8 cellular contexts compared by ENCODE assay signal in the genomic region with DNA sequence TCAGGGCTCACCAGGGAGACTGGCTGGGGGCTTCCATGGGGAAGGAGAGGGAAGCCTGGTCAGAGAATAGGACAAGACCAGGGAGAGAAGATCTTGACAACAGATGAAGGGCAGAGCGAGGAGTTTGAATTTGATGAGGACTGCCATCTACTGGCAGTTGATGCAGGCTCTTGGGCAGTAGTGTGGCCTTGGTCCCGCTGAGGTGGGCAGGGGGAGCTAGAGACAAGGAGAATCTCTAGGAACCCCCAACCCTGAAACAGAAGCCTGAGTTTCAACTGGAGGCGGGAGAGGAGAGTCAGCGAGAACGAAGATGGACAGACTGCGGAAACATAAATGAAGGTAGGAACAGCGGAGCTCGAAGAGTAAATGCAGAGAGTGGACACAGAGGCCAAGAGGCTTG.
DNase-seq lines count a peak whose midpoint lies in the region; ATAC-seq and TF ChIP-seq lines count a peak whose summit lies in the region.

No MANE protein-coding gene starts in this region.

- H3K36me3 Mint-ChIP-seq in CD8-positive, alpha-beta T cell, result no peaks in the 10 kb centered on the region

- H3K36me3 ChIP-seq in adrenal gland (replicated peaks in 1 of 2), result no peaks in the 10 kb centered on the region
- no peaks in the 10 kb centered on the region for H3K36me3 ChIP-seq in spleen
- H3K36me3 ChIP-seq in CD8-positive, alpha-beta T cell (ENCODE audit: insufficient read depth, low read length), result no peaks in the 10 kb centered on the region

- H3K9me3 Mint-ChIP-seq in CD8-positive, alpha-beta T cell, result no peaks in the 10 kb centered on the region

- no peak for ATAC-seq in HG03139 (IDR thresholded peaks at IDR 0.05; ENCODE audit: unreplicated experiment)
- no peak for ATAC-seq in HG02840 (IDR thresholded peaks at IDR 0.05; ENCODE audit: low FRiP score, unreplicated experiment)
- no peak for ATAC-seq in CD8-positive, alpha-beta T cell

- intact Hi-C loops in adrenal gland (cut with DNase I), result loop anchor here in 1 of 2 donors (5.0 kb wide), 1 partner anchor 85 kb away; no protein-coding TSS in a partner anchor
- intact Hi-C loops in spleen (cut with DNase I; ENCODE audit: low total_unique reads), result no loop called here
- intact Hi-C loops in CD8-positive, alpha-beta T cell (cut with DNase I, micrococcal nuclease), result loop anchor here in 1 of 2 experiments (5.0 kb wide), 1 partner anchor 255 kb away; no protein-coding TSS in a partner anchor

- H3K4me1 Mint-ChIP-seq in CD8-positive, alpha-beta T cell (ENCODE audit: low read depth), result no peaks in the 10 kb centered on the region

- H3K27me3 ChIP-seq in adrenal gland (no peaks in the 10 kb centered on the region), spleen (replicated peaks in 1 of 7) (no peaks in the 10 kb centered on the region)
- no peaks in the 10 kb centered on the region for H3K27me3 ChIP-seq in CD8-positive, alpha-beta T cell (ENCODE audit: insufficient read depth, low read length)

- WGBS in adrenal gland, 4 donors, result 66 to 69% (median 67%) methylated on average over 8 of the region's 8 CpGs
- 46 to 59% (median 57%) methylated on average over 8 of the region's 8 CpGs for WGBS in spleen, 5 donors

- no peak overlapping the region for H3K27ac ChIP-seq in adrenal gland
- peak overlapping the region in 3 of 8 donors; percentile 11 to 55 (median 37) for H3K27ac ChIP-seq in spleen
- H3K27ac ChIP-seq in CD8-positive, alpha-beta T cell (ENCODE audit: low read depth, low read length), result no peak overlapping the region

- H3K27ac Mint-ChIP-seq in CD8-positive, alpha-beta T cell, result no peak overlapping the region

- CTCF ChIA-PET in CD8-positive, alpha-beta T cell (lab: Charles Lee), result interaction anchor here (0.6 kb wide), 1 partner anchor 172 kb away, joined by 3 read pairs; no protein-coding TSS in a partner anchor

- H3K4me3 Mint-ChIP-seq in CD8-positive, alpha-beta T cell, result no peak overlapping the region

- TF ChIP-seq CTCF in adrenal gland (IDR thresholded peaks at IDR 0.05) (peak; percentile 28 to 70 (median 58)), spleen (IDR thresholded peaks at IDR 0.05 in 8 of 11, conservative IDR thresholded peaks at IDR 0.05 in 3 of 11) (peak in 7 of 11 experiments; percentile 25 to 61 (median 51))
- TF ChIP-seq CTCF in CD8-positive, alpha-beta T cell (IDR thresholded peaks at IDR 0.05), result no peak

- peak; percentile 22 for DNase-seq in DMS53 treated with DMSO at 0.1 percent for 48 hours (lab: John Stamatoyannopoulos, UW; ENCODE audit: unreplicated experiment)
- peak; percentile 14 for DNase-seq in HS-27A (ENCODE audit: low read depth)
- peak in 6 of 7 donors; percentile 21 to 59 (median 43) for DNase-seq in adrenal gland
- DNase-seq in hepatic stellate cell (ENCODE audit: low spot score), result peak; percentile 38
- DNase-seq in spleen, result no peak
- no peak for DNase-seq in CD8-positive, alpha-beta T cell

- H3K4me1 ChIP-seq in adrenal gland (replicated peaks in 1 of 2), result no peaks in the 10 kb centered on the region
- peaks cover 0 to 7% (median 0%) of the 10 kb centered on the region in 6 donors for H3K4me1 ChIP-seq in spleen
- no peaks in the 10 kb centered on the region for H3K4me1 ChIP-seq in CD8-positive, alpha-beta T cell (ENCODE audit: insufficient read depth, low read length)

- H3K4me3 ChIP-seq in adrenal gland, result no peak overlapping the region
- no peak overlapping the region for H3K4me3 ChIP-seq in spleen
- H3K4me3 ChIP-seq in CD8-positive, alpha-beta T cell (ENCODE audit: low read depth, low read length), result no peak overlapping the region

- no peaks in the 10 kb centered on the region for H3K27me3 Mint-ChIP-seq in CD8-positive, alpha-beta T cell (ENCODE audit: low read depth)

- TF ChIP-seq POLR2A in adrenal gland (IDR thresholded peaks at IDR 0.05), result no peak
- no peak for TF ChIP-seq POLR2A in spleen (IDR thresholded peaks at IDR 0.05)

- H3K9me3 ChIP-seq in adrenal gland (replicated peaks in 1 of 3), result no peaks in the 10 kb centered on the region
- no peaks in the 10 kb centered on the region for H3K9me3 ChIP-seq in spleen
- H3K9me3 ChIP-seq in CD8-positive, alpha-beta T cell (ENCODE audit: low read length), result no peaks in the 10 kb centered on the region

- POLR2A ChIA-PET in CD8-positive, alpha-beta T cell (lab: Charles Lee), result no interaction called here

Comparison
In these comparisons a context has a peak if more than half of its experiments do, and no peak if none do; other contexts are left out.
1. DNase-seq: peak in DMS53 treated with DMSO at 0.1 percent for 48 hours (single experiment), HS-27A (single experiment), adrenal gland (6 of 7) and hepatic stellate cell (single experiment); none in spleen (single experiment) and CD8-positive, alpha-beta T cell (0 of 7).